23 cellular contexts compared by ENCODE assay signal in genomic region chr7:151872531-151873401, GRCh38.
"Had no signal": no experiment of that assay in that cellular context is flagged by ENCODE, and none has a peak within 500 bp of the region (broad histone marks: within the 10 kb centered on the region; RNA-seq: fewer than 3 reads in every experiment).

No MANE protein-coding gene starts in this region.

- DNase-seq: activated CD4-positive, alpha-beta T cell treated with anti-CD3 and anti-CD28 coated beads, Interleukin-2, amount 10 ng/mL, durations not matched to agents 7 days and 5 days; activated CD4-positive, CD25-positive, alpha-beta regulatory T cell treated with anti-CD3 and anti-CD28 coated beads, Interleukin-2, amount 50 U/mL, for 72 hours; activated CD8-positive, alpha-beta T cell treated with anti-CD3 and anti-CD28 coated beads for 36 hours; activated T-cell treated with anti-CD3 and anti-CD28 coated beads, Interleukin-2, amount 50 U/mL, for 4 hours; anterior cingulate cortex; cortex of kidney; kidney glomerular epithelial cell; left lung; mammary epithelial cell; stimulated activated CD4-positive, alpha-beta T cell treated with anti-CD3 and anti-CD28 coated beads, Interleukin-12 subunit alpha, Interleukin-12 subunit beta, amount 100 ng/mL, for 4 hours; stimulated activated CD4-positive, alpha-beta T cell treated with anti-CD3 and anti-CD28 coated beads, Interleukin-4, amount 100 ng/mL, for 1 hour; upper lobe of left lung had no signal

- H3K27me3 Mint-ChIP-seq: activated CD4-positive, alpha-beta T cell treated with anti-CD3 and anti-CD28 coated beads, Interleukin-2, amount 10 ng/mL, durations not matched to agents 7 days and 5 days; activated CD8-positive, alpha-beta T cell treated with anti-CD3 and anti-CD28 coated beads for 36 hours; activated naive CD8-positive, alpha-beta T cell; stimulated activated naive CD8-positive, alpha-beta T cell treated with anti-CD3 and anti-CD28 coated beads, Interleukin-15, Interleukin-2, amounts not matched to agents 100 ng/mL and 50 ng/mL, for 24 hours had no signal

- H3K27ac Mint-ChIP-seq: activated CD4-positive, alpha-beta T cell treated with anti-CD3 and anti-CD28 coated beads, Interleukin-2, amount 10 ng/mL, durations not matched to agents 7 days and 5 days; activated CD8-positive, alpha-beta T cell treated with anti-CD3 and anti-CD28 coated beads for 36 hours; activated T-helper 2 cell treated with anti-CD3 and anti-CD28 coated beads, Interferon-gamma antibody, Interleukin-2, Interleukin-4, amounts not matched to agents 10 μg/mL and 5 μg/mL and 100 μg/mL, durations not matched to agents 14 hours and 24 hours and 36 hours; nephron; stimulated activated naive CD8-positive, alpha-beta T cell treated with anti-CD3 and anti-CD28 coated beads, Interleukin-15, Interleukin-2, amounts not matched to agents 100 ng/mL and 50 ng/mL, for 24 hours had no signal

- H3K36me3 Mint-ChIP-seq: activated naive CD8-positive, alpha-beta T cell had no signal

- H3K4me3 ChIP-seq: body of pancreas, gastroesophageal sphincter, left lung, ovary, prostate gland, SK-N-MC, upper lobe of left lung, vagina had no signal

- H3K9me3 ChIP-seq: body of pancreas, gastroesophageal sphincter, left lung, neutrophil, ovary, prostate gland, upper lobe of left lung, vagina had no signal

- H3K4me3 Mint-ChIP-seq: activated CD4-positive, alpha-beta T cell treated with anti-CD3 and anti-CD28 coated beads, Interleukin-2, amount 10 ng/mL, durations not matched to agents 7 days and 5 days; activated CD8-positive, alpha-beta T cell treated with anti-CD3 and anti-CD28 coated beads for 36 hours; activated naive CD8-positive, alpha-beta T cell; activated T-cell treated with anti-CD3 and anti-CD28 coated beads, Interleukin-2, amount 50 U/mL, for 4 hours; nephron; stimulated activated naive CD8-positive, alpha-beta T cell treated with anti-CD3 and anti-CD28 coated beads, Interleukin-15, Interleukin-2, amounts not matched to agents 100 ng/mL and 50 ng/mL, for 24 hours had no signal

- H3K27me3 ChIP-seq: body of pancreas, gastroesophageal sphincter, ovary, vagina had no signal

- H3K27ac ChIP-seq: body of pancreas, left lung, neutrophil, ovary, prostate gland, SK-N-MC, vagina had no signal

- ATAC-seq: activated CD8-positive, alpha-beta T cell treated with anti-CD3 and anti-CD28 coated beads for 36 hours; activated T-cell treated with anti-CD3 and anti-CD28 coated beads, Interleukin-2, amount 50 U/mL, for 4 hours; body of pancreas; gastroesophageal sphincter; left lung had no signal

- H3K36me3 ChIP-seq: gastroesophageal sphincter, left lung, neutrophil, ovary, prostate gland, upper lobe of left lung, vagina had no signal

- H3K9me3 Mint-ChIP-seq: activated CD4-positive, alpha-beta T cell treated with anti-CD3 and anti-CD28 coated beads, Interleukin-2, amount 10 ng/mL, durations not matched to agents 7 days and 5 days; activated CD8-positive, alpha-beta T cell treated with anti-CD3 and anti-CD28 coated beads for 36 hours; activated T-cell treated with anti-CD3 and anti-CD28 coated beads, Interleukin-2, amount 50 U/mL, for 4 hours; activated T-helper 2 cell treated with anti-CD3 and anti-CD28 coated beads, Interferon-gamma antibody, Interleukin-2, Interleukin-4, amounts not matched to agents 10 μg/mL and 5 μg/mL and 100 μg/mL, durations not matched to agents 14 hours and 24 hours and 36 hours; nephron; stimulated activated naive CD8-positive, alpha-beta T cell treated with anti-CD3 and anti-CD28 coated beads, Interleukin-15, Interleukin-2, amounts not matched to agents 100 ng/mL and 50 ng/mL, for 24 hours had no signal
